Comparison of ENCODE assay signal across 18 cellular contexts in the genomic region with DNA sequence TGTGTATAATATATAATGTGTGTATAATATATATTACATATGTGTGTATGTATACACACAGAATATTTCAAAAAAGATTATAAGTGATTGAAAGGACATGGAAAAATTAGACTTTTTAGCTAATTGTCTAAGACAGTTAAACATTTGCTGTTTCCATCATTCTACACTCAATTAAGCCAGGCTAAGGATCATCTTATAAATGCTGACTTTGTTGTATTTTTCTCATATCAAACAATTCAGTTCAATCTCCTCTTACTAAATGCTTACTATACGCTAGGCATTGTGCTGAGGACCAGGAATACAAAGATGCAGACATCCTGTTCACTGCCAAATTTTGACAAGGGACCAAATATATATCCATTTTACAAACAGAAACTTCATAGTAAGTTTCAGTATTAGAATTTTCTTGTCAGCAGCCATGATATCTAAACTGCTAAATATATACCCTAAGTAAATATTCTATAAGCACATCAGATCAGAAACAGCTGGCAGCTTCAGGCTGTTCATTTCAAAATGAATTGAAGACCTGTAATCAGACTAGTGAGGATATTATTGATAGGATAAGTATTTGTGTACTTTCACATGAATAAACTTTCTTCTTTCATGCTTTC. TPM values are rescaled to one million over a fixed set of nuclear protein-coding genes. Genes with fewer than 3 reads are reported as not detected.
DNase-seq lines count a peak whose midpoint lies in the region; ATAC-seq, FAIRE-seq and TF ChIP-seq lines count a peak whose summit lies in the region.
"Had no signal": no experiment of that assay in that cellular context is flagged by ENCODE, and none has a peak within 500 bp of the region (broad histone marks: within the 10 kb centered on the region; RNA-seq: fewer than 3 reads in every experiment).

No MANE protein-coding gene starts in this region.

- H3K4me3 ChIP-seq in KMS-11 (IDR thresholded peaks at IDR 0.05; ENCODE audit: insufficient read depth, low read depth, low read length) (no peak overlapping the region), K562 (no peak overlapping the region)
- H3K4me3 ChIP-seq: coronary artery, GM23248, spleen had no signal

- intact Hi-C loops in K562 (cut with micrococcal nuclease): no loop called here

- peaks cover 2% of the 10 kb centered on the region in 2 donors for H3K9me3 Mint-ChIP-seq in activated T-cell treated with anti-CD3 and anti-CD28 coated beads, Interleukin-2, amount 50 U/mL, for 72 hours

- in situ Hi-C loops in K562 (cut with MboI): no loop called here

- H3K36me3 ChIP-seq in KMS-11 (ENCODE audit: insufficient read depth): no peaks in the 10 kb centered on the region
- H3K36me3 ChIP-seq in K562 (ENCODE audit: control insufficient read depth, insufficient read depth, low read length): no peaks in the 10 kb centered on the region
- H3K36me3 ChIP-seq: spleen had no signal

- no peak overlapping the region for H3K9ac ChIP-seq in KMS-11
- no peak overlapping the region for H3K9ac ChIP-seq in K562 (ENCODE audit: insufficient read depth in 1 of 2, low read depth in 2 of 2, low read length in 2 of 2)
- H3K9ac ChIP-seq: GM23248, parathyroid adenoma had no signal

- CTCF ChIA-PET in K562 (lab: Yijun Ruan, JAX; ENCODE audit: low intra/inter-chr PET ratio): no interaction called here

- ATAC-seq in activated T-cell treated with anti-CD3 and anti-CD28 coated beads, Interleukin-2, amount 50 U/mL, for 72 hours (replicated peaks in 1 of 2): no peak
- ATAC-seq in GM21717 (IDR thresholded peaks at IDR 0.05; ENCODE audit: unreplicated experiment): peak; percentile 29
- ATAC-seq in K562: no peak

- BruUV-seq in K562 (replicated peaks; lab: Mats Ljungman, UMichigan): no TSS peak

- no peaks in the 10 kb centered on the region for H3K9me3 ChIP-seq in K562 (replicated peaks; ENCODE audit: control insufficient read depth, insufficient read depth, low read depth, low read length)
- H3K9me3 ChIP-seq: spleen had no signal

- TF ChIP-seq RAD21 in K562 (CRISPR knock-in tag; conservative IDR thresholded peaks at IDR 0.05 in 1 of 2, IDR thresholded peaks at IDR 0.05 in 1 of 2): no peak

- TF ChIP-seq EP300 in K562 (IDR thresholded peaks at IDR 0.05; ENCODE audit: low read length): no peak

- H3K27ac Mint-ChIP-seq in activated T-cell treated with anti-CD3 and anti-CD28 coated beads, Interleukin-2, amount 50 U/mL, for 72 hours: peak overlapping the region; percentile 72

- H3K27me3 Mint-ChIP-seq in activated T-cell treated with anti-CD3 and anti-CD28 coated beads, Interleukin-2, amount 50 U/mL, for 72 hours (ENCODE audit: low read depth): no peaks in the 10 kb centered on the region

- TF ChIP-seq CTCF in KMS-11 (conservative IDR thresholded peaks at IDR 0.05; ENCODE audit: low read depth, low read length) (no peak), K562 (IDR thresholded peaks at IDR 0.05 in 2 of 3, conservative IDR thresholded peaks at IDR 0.05 in 1 of 3; ENCODE audit: insufficient read depth in 2 of 3, low read depth in 1 of 3, low read length in 3 of 3) (no peak)

- FAIRE-seq in K562 (lab: Jason Lieb, UNC): no peak
- FAIRE-seq: astrocyte, keratinocyte had no signal

- H2AFZ ChIP-seq in KMS-11 (ENCODE audit: low read depth) (no peak overlapping the region), K562 (ENCODE audit: low read depth, low read length) (no peak overlapping the region)
- H2AFZ ChIP-seq: GM23248, parathyroid adenoma had no signal

- DNase-seq in activated T-cell treated with anti-CD3 and anti-CD28 coated beads, Interleukin-2, amount 50 U/mL, for 72 hours: no peak
- DNase-seq in activated T-cell treated with anti-CD3 and anti-CD28 coated beads for 4 hours (no peak), K562 (ENCODE audit: extremely low read depth in 1 of 4, low spot score in 3 of 4) (no peak), NOMO-1 treated with DMSO at 0.1 percent for 48 hours (lab: John Stamatoyannopoulos, UW; ENCODE audit: unreplicated experiment) (no peak), SKM-1 treated with dmso at 0.1 percent for 144 hours (lab: John Stamatoyannopoulos, UW; ENCODE audit: unreplicated experiment) (no peak), activated gamma-delta T cell (lab: John Stamatoyannopoulos, UW) (no peak)
- DNase-seq: GM23248, NCI-H1105 treated with DMSO at 0.1 percent for 48 hours, NCI-H345, SIG-M5, spleen had no signal

- H3K27ac ChIP-seq in KMS-11 (no peak overlapping the region), K562 (ENCODE audit: extremely low read depth, low read depth, low read length) (no peak overlapping the region)
- H3K27ac ChIP-seq: coronary artery, epithelial cell of prostate, GM23248, parathyroid adenoma, spleen had no signal

- H3K4me1 ChIP-seq in KMS-11 (ENCODE audit: low read depth, poor library complexity, severe bottlenecking) (peaks cover 58% of the 10 kb centered on the region), K562 (replicated peaks in 1 of 2; ENCODE audit: control insufficient read depth in 2 of 2, insufficient read depth in 2 of 2, low read length in 2 of 2) (no peaks in the 10 kb centered on the region; a peak in 1 of 5 replicates)
- H3K4me1 ChIP-seq: parathyroid adenoma had no signal

- peak overlapping the region; percentile 54 for H3K4me2 ChIP-seq in KMS-11
- no peak overlapping the region for H3K4me2 ChIP-seq in K562 (ENCODE audit: insufficient read depth, low read length)

- POLR2A ChIA-PET in K562 (lab: Yijun Ruan, JAX): no interaction called here

- H3K79me2 ChIP-seq in KMS-11 (ENCODE audit: insufficient read depth, low read depth): no peaks in the 10 kb centered on the region
- no peaks in the 10 kb centered on the region for H3K79me2 ChIP-seq in K562 (ENCODE audit: control insufficient read depth, insufficient read depth, low read length)
- H3K79me2 ChIP-seq: parathyroid adenoma had no signal

- H3K36me3 Mint-ChIP-seq in activated T-cell treated with anti-CD3 and anti-CD28 coated beads, Interleukin-2, amount 50 U/mL, for 72 hours (ENCODE audit: insufficient read depth in 2 of 2): peaks cover 0 to 2% of the 10 kb centered on the region in 2 donors

- H4K20me1 ChIP-seq in KMS-11 (ENCODE audit: insufficient read depth) (no peaks in the 10 kb centered on the region), K562 (replicated peaks; ENCODE audit: control insufficient read depth, insufficient read depth, low read length) (no peaks in the 10 kb centered on the region)

- no peak for TF ChIP-seq POLR2A in K562 (conservative IDR thresholded peaks at IDR 0.05)

- 88% methylated on average over 1 of the region's 1 CpG for WGBS in K562 (ENCODE audit: insufficient coverage, low coverage, missing lambda C conversion rate)

- H3K9me1 ChIP-seq in K562 (ENCODE audit: control insufficient read depth, insufficient read depth, low read length): no peaks in the 10 kb centered on the region

- H3K4me3 Mint-ChIP-seq in activated T-cell treated with anti-CD3 and anti-CD28 coated beads, Interleukin-2, amount 50 U/mL, for 72 hours: peak overlapping the region; percentile 16 to 19

- H3K4me1 Mint-ChIP-seq in activated T-cell treated with anti-CD3 and anti-CD28 coated beads, Interleukin-2, amount 50 U/mL, for 72 hours (ENCODE audit: low read depth): peaks cover 76% of the 10 kb centered on the region

- no peaks in the 10 kb centered on the region for H3K27me3 ChIP-seq in KMS-11 (ENCODE audit: insufficient read depth, low read depth)
- no peaks in the 10 kb centered on the region for H3K27me3 ChIP-seq in K562 (ENCODE audit: control insufficient read depth in 2 of 2, insufficient read depth in 2 of 2, low read length in 2 of 2)
- H3K27me3 ChIP-seq: spleen had no signal

TF ChIP-seq in K562, 482 proteins besides CTCF, POLR2A, EP300 and RAD21 (continues in another document):
- TF ChIP-seq RHOXF2B (CRISPR knock-in tag; conservative IDR thresholded peaks at IDR 0.05) (no peak), DMBX1 (CRISPR knock-in tag; IDR thresholded peaks at IDR 0.05; ENCODE audit: borderline replicate concordance) (no peak), MAFG (tag; conservative IDR thresholded peaks at IDR 0.05) (peak; percentile 54; the same call in 1 of the 2 replicates), SMARCA5 (IDR thresholded peaks at IDR 0.05) (no peak), MAFF (IDR thresholded peaks at IDR 0.05; ENCODE audit: low read length) (peak; percentile 52), C11orf30 (IDR thresholded peaks at IDR 0.05; ENCODE audit: low read depth) (peak; percentile 78), ATF7 (IDR thresholded peaks at IDR 0.05) (no peak), FOXK1 (CRISPR knock-in tag; IDR thresholded peaks at IDR 0.05; ENCODE audit: borderline replicate concordance) (no peak), NCOA1 (IDR thresholded peaks at IDR 0.05; ENCODE audit: low read depth) (no peak), TRIM24 (IDR thresholded peaks at IDR 0.05) (no peak), ZNF316 (IDR thresholded peaks at IDR 0.05) (peak; percentile 86)
- TF ChIP-seq, protein P1, sequence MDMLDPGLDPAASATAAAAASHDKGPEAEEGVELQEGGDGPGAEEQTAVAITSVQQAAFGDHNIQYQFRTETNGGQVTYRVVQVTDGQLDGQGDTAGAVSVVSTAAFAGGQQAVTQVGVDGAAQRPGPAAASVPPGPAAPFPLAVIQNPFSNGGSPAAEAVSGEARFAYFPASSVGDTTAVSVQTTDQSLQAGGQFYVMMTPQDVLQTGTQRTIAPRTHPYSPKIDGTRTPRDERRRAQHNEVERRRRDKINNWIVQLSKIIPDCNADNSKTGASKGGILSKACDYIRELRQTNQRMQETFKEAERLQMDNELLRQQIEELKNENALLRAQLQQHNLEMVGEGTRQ (CRISPR knock-in tag; IDR thresholded peaks at IDR 0.05): no peak

RNA-seq across cellular contexts. Expression of a gene that starts 10.3 kb away (rescaled TPM):
- 10 to 100 TPM; 15.3 to 24.0 TPM for total RNA-seq in activated T-cell treated with anti-CD3 and anti-CD28 coated beads, Interleukin-2, amount 50 U/mL, for 72 hours
- 0.21 TPM in 1 of 2 replicates, not detected in the other for total RNA-seq in K562 (2011; cell fraction: chromatin; rRNA removed; ENCODE audit: low replicate concordance)
- 0.13 TPM in 1 of 2 replicates, not detected in the other for total RNA-seq in K562 (2011; cell fraction: nucleolus; rRNA removed)
- 0.07 and 0.15 TPM in 2 replicates for total RNA-seq in K562 (2011; cell fraction: nucleoplasm; rRNA removed)
- 0.12 TPM in 1 of 2 replicates, not detected in the other for total RNA-seq in K562 (2014; rRNA removed)
- total RNA-seq in K562 (2014; rRNA removed; fragmentation: Illumina TruSeq; extraction: Trizol): 0.29 and 0.41 TPM in 2 replicates
- 0.11 and 0.18 TPM in 2 replicates for total RNA-seq in K562 (2015; rRNA removed; fragmentation: Illumina TruSeq; extraction: Trizol)
- 0.20 and 0.35 TPM in 2 replicates for total RNA-seq in K562 (2021)
- 0.07 and 0.09 TPM in 2 replicates for polyA plus RNA-seq in K562 (2011; rRNA removed)
- 0.01 and 0.03 TPM in 2 replicates for polyA plus RNA-seq in K562 (2011; cell fraction: cytosol; rRNA removed)
- not detected in 2 replicates for polyA plus RNA-seq in K562 (2011; cell fraction: nucleus; rRNA removed)
- 0.08 and 0.10 TPM in 2 replicates for polyA plus RNA-seq in K562 (2012)
- 0.10 and 0.21 TPM in 2 replicates for polyA plus RNA-seq in K562 (2014; fragmentation: Illumina TruSeq; extraction: Trizol)
- polyA plus RNA-seq in K562 (2014; fragmentation: Nextera tagmentation; extraction: Ambion mirVana): under 1 TPM; 0.20 to 1.00 TPM
- polyA plus RNA-seq in K562 (2014; rRNA removed): 0.05 and 0.16 TPM in 2 replicates
- polyA minus RNA-seq in K562 (2011; rRNA and poly(A)+ RNA removed): 0.06 and 0.18 TPM in 2 replicates
- polyA minus RNA-seq in K562 (2011; cell fraction: cytosol; rRNA and poly(A)+ RNA removed): not detected in 2 replicates
- 0.13 and 0.22 TPM in 2 replicates for polyA minus RNA-seq in K562 (2011; cell fraction: nucleus; rRNA and poly(A)+ RNA removed)
- polyA plus RNA-seq: keratinocyte had no signal

Comparison
In these comparisons a context has a peak if more than half of its experiments do, and no peak if none do; other contexts are left out.
1. RNA of a gene that starts 10.3 kb away (total RNA-seq): 15.3 to 24.0 TPM in activated T-cell treated with anti-CD3 and anti-CD28 coated beads, Interleukin-2, amount 50 U/mL, for 72 hours; 0.07 to 0.41 TPM in K562; every median in the first group is over 10 times any median in the second.